In the genomic region with DNA sequence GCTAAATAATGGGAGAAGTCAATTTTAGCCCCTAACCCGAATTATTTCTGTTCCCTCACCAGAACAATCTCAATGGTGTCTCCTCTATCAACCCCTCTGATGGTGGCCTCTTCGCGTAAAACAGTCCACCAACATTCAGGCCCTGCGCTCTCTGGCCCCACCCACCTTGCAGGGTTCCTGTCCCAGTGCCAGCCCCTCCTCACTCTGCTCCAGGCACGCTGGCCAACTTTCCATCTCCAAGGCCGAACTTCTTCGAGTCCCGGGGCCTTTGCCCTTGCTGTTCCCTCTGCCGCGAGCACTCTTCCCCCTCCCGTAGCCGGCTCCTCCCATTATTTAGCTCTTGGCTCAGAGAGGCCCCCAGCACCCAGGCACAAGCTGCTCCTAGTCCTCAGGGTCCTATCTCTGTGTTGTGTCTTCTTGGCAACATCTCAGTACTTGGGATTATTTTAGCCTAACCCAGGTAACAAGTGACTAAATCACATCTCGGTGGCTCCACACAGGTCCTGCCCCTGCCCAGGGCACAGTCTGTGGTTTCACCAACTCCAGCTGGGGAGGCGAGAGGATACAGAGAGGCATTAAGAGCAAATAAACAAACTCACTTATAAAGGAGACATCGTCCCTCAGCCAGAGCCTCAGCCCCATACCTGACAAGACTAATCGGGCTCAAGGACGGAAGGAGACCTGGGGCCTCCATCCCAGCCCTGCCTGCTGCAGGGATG, we compare ENCODE assay signal across 14 cellular contexts. TPM values are rescaled to one million over a fixed set of nuclear protein-coding genes. Genes with fewer than 3 reads are reported as not detected.
A peak's percentile ranks its signal among the peaks of the same experiment; 100 is the strongest.
DNase-seq lines count a peak whose midpoint lies in the region; ATAC-seq, FAIRE-seq and TF ChIP-seq lines count a peak whose summit lies in the region.
"Had no signal": no experiment of that assay in that cellular context is flagged by ENCODE, and none has a peak within 500 bp of the region (broad histone marks: within the 10 kb centered on the region; RNA-seq: fewer than 3 reads in every experiment).

No MANE protein-coding gene starts in this region.

- peak overlapping the region; percentile 41 for H3K27ac Mint-ChIP-seq in activated CD4-positive, alpha-beta T cell treated with anti-CD3 and anti-CD28 coated beads, Interleukin-2, amount 10 ng/mL, durations not matched to agents 24 days and 14 days

- H3K9me3 ChIP-seq in mesenchymal stem cell (ENCODE audit: control insufficient read depth, low read length) (no peaks in the 10 kb centered on the region), aorta (ENCODE audit: control insufficient read depth, low read length) (no peaks in the 10 kb centered on the region)

- no peak overlapping the region for H3K4me3 Mint-ChIP-seq in activated CD4-positive, alpha-beta T cell treated with anti-CD3 and anti-CD28 coated beads, Interleukin-2, amount 10 ng/mL, durations not matched to agents 24 days and 14 days
- H3K4me3 Mint-ChIP-seq: activated T-cell treated with anti-CD3 and anti-CD28 coated beads, Interleukin-2, amount 50 U/mL, for 4 hours; CD8-positive, alpha-beta memory T cell; effector memory CD8-positive, alpha-beta T cell had no signal

- H3K23ac ChIP-seq in mesenchymal stem cell (ENCODE audit: low read length in 2 of 2) = no peak overlapping the region

- no peak overlapping the region for H2BK12ac ChIP-seq in mesenchymal stem cell (ENCODE audit: low read length in 2 of 2)

- no peak overlapping the region for H4K91ac ChIP-seq in mesenchymal stem cell (ENCODE audit: low read length)

- no peak overlapping the region for H3K4ac ChIP-seq in mesenchymal stem cell (ENCODE audit: low read depth in 1 of 2, low read length in 2 of 2)

- no peak overlapping the region for H2BK5ac ChIP-seq in mesenchymal stem cell (ENCODE audit: low read depth, low read length, poor library complexity, severe bottlenecking)

- H4K8ac ChIP-seq in mesenchymal stem cell (ENCODE audit: low read length) = peak overlapping the region; percentile 12

- no peak overlapping the region for H3K14ac ChIP-seq in mesenchymal stem cell (ENCODE audit: low read length in 2 of 2)

- H3K4me1 ChIP-seq in mesenchymal stem cell (ENCODE audit: control insufficient read depth, insufficient read depth, low read depth, low read length) (peaks cover 6% of the 10 kb centered on the region), aorta (ENCODE audit: control insufficient read depth in 1 of 2, insufficient read depth in 2 of 2, low read length in 2 of 2) (no peaks in the 10 kb centered on the region)
- H3K4me1 ChIP-seq: parathyroid adenoma had no signal

- H3K36me3 ChIP-seq in mesenchymal stem cell (ENCODE audit: control insufficient read depth in 1 of 2, insufficient read depth in 2 of 2, low read depth in 1 of 2, low read length in 2 of 2) (no peaks in the 10 kb centered on the region), aorta (ENCODE audit: control insufficient read depth in 1 of 2, insufficient read depth in 2 of 2, low read length in 1 of 2) (no peaks in the 10 kb centered on the region)

- H3K9ac ChIP-seq in mesenchymal stem cell (ENCODE audit: low read length) = no peak overlapping the region
- H3K9ac ChIP-seq: parathyroid adenoma had no signal

- H3K27me3 ChIP-seq in mesenchymal stem cell (ENCODE audit: control insufficient read depth in 1 of 2, insufficient read depth in 1 of 2, low read length in 2 of 2) = peaks cover 23 to 50% of the 10 kb centered on the region in 2 experiments
- no peaks in the 10 kb centered on the region for H3K27me3 ChIP-seq in aorta (ENCODE audit: control insufficient read depth in 1 of 2, insufficient read depth in 2 of 2, low read length in 1 of 2)

- H3K27me3 Mint-ChIP-seq in activated CD4-positive, alpha-beta T cell treated with anti-CD3 and anti-CD28 coated beads, Interleukin-2, amount 10 ng/mL, durations not matched to agents 24 days and 14 days = peaks cover 12% of the 10 kb centered on the region

- WGBS in mesenchymal stem cell = 76% methylated on average over 17 of the region's 17 CpGs
- WGBS in aorta, 2 donors = 68 to 71% methylated on average over 17 of the region's 17 CpGs

- H2AK5ac ChIP-seq in mesenchymal stem cell (ENCODE audit: low read length, severe bottlenecking) = no peak overlapping the region

- H3K4me3 ChIP-seq in coronary artery = peak overlapping the region; percentile 41
- H3K4me3 ChIP-seq in mesenchymal stem cell (ENCODE audit: insufficient read depth in 1 of 2, low read depth in 1 of 2, low read length in 2 of 2) = no peak overlapping the region
- no peak overlapping the region for H3K4me3 ChIP-seq in aorta (ENCODE audit: low read length in 2 of 2)

- H3K27ac ChIP-seq in coronary artery (no peak overlapping the region), mesenchymal stem cell (ENCODE audit: low read length, poor library complexity, severe bottlenecking) (no peak overlapping the region), aorta (ENCODE audit: low read depth in 1 of 2, low read length in 2 of 2) (no peak overlapping the region)
- H3K27ac ChIP-seq: HL-60, parathyroid adenoma had no signal

- intact Hi-C loops in activated CD4-positive, alpha-beta T cell treated with anti-CD3 and anti-CD28 coated beads, Interleukin-2, amount 10 ng/mL, durations not matched to agents 24 days and 14 days (cut with micrococcal nuclease) = loop anchor here (1.0 to 10.0 kb wide), 3 partner anchors 192 to 556 kb away; no protein-coding TSS in a partner anchor
- intact Hi-C loops in aorta (cut with DNase I) = loop anchor here in 1 of 2 donors (2.0 kb wide), 2 partner anchors 360 to 556 kb away; no protein-coding TSS in a partner anchor

- TF ChIP-seq POLR2A in GM12892 (IDR thresholded peaks at IDR 0.05; ENCODE audit: low read depth, low read length) = no peak

- H3K9me3 Mint-ChIP-seq in activated CD4-positive, alpha-beta T cell treated with anti-CD3 and anti-CD28 coated beads, Interleukin-2, amount 10 ng/mL, durations not matched to agents 24 days and 14 days = no peaks in the 10 kb centered on the region
- H3K9me3 Mint-ChIP-seq: activated T-cell treated with anti-CD3 and anti-CD28 coated beads, Interleukin-2, amount 50 U/mL, for 4 hours; CD8-positive, alpha-beta memory T cell; effector memory CD8-positive, alpha-beta T cell had no signal

- H2AFZ ChIP-seq in mesenchymal stem cell (ENCODE audit: low read depth, low read length) = no peak overlapping the region
- H2AFZ ChIP-seq: parathyroid adenoma had no signal

- ATAC-seq in aorta (ENCODE audit: low FRiP score) = peak; percentile 60
- no peak for ATAC-seq in HG03469 (IDR thresholded peaks at IDR 0.05; ENCODE audit: unreplicated experiment)

- FAIRE-seq in GM12892 (lab: Jason Lieb, UNC) = no peak
- FAIRE-seq: A204.1 had no signal

- H2BK120ac ChIP-seq in mesenchymal stem cell (ENCODE audit: low read depth, low read length) = no peak overlapping the region

- no peak for DNase-seq in activated CD4-positive, alpha-beta T cell treated with anti-CD3 and anti-CD28 coated beads, Interleukin-2, amount 10 ng/mL, durations not matched to agents 24 days and 14 days
- no peak for DNase-seq in activated CD4-positive, alpha-beta T cell treated with anti-CD3 and anti-CD28 coated beads, Interleukin-2, amount 50 U/mL, for 1 hour
- DNase-seq in coronary artery (ENCODE audit: low spot score) (no peak), mesenchymal stem cell (no peak), aorta (no peak), GM12892 (ENCODE audit: insufficient read length) (no peak), SK-N-DZ (ENCODE audit: low spot score) (no peak)

- no peaks in the 10 kb centered on the region for H3K79me1 ChIP-seq in mesenchymal stem cell (replicated peaks; ENCODE audit: low read length, poor library complexity, severe bottlenecking)

- H3K36me3 Mint-ChIP-seq in activated CD4-positive, alpha-beta T cell treated with anti-CD3 and anti-CD28 coated beads, Interleukin-2, amount 10 ng/mL, durations not matched to agents 24 days and 14 days (ENCODE audit: low read depth) = no peaks in the 10 kb centered on the region
- H3K36me3 Mint-ChIP-seq: CD8-positive, alpha-beta memory T cell had no signal

- TF ChIP-seq CTCF in coronary artery (IDR thresholded peaks at IDR 0.05) = no peak

- H2BK15ac ChIP-seq in mesenchymal stem cell (ENCODE audit: low read depth, poor library complexity, severe bottlenecking) = no peak overlapping the region

- H3K4me2 ChIP-seq in mesenchymal stem cell (ENCODE audit: low read length, poor library complexity, severe bottlenecking) = no peak overlapping the region

- no peak overlapping the region for H3K18ac ChIP-seq in mesenchymal stem cell (ENCODE audit: low read depth in 1 of 2, low read length in 2 of 2)

- peaks cover 3% of the 10 kb centered on the region for H3K4me1 Mint-ChIP-seq in activated CD4-positive, alpha-beta T cell treated with anti-CD3 and anti-CD28 coated beads, Interleukin-2, amount 10 ng/mL, durations not matched to agents 24 days and 14 days

RNA-seq across cellular contexts. Expression of a gene that starts 19.6 kb away (rescaled TPM):
- total RNA-seq in activated CD4-positive, alpha-beta T cell treated with anti-CD3 and anti-CD28 coated beads, Interleukin-2, amount 10 ng/mL, durations not matched to agents 24 days and 14 days = 22.5 TPM in 2 replicates
- 17.8 TPM for polyA plus RNA-seq in mesenchymal stem cell (2013, experiment 1 of 2)
- 17.1 TPM for polyA plus RNA-seq in mesenchymal stem cell (2013, experiment 2 of 2)
- 10 to 100 TPM; 76.1 to 84.7 TPM for total RNA-seq in aorta
- 10 to 100 TPM; 12.6 to 23.7 TPM for polyA plus RNA-seq in aorta
- polyA plus RNA-seq in GM12892 (2012; ENCODE audit: missing spikeins) = 11.1 TPM
- 13.8 and 17.7 TPM in 2 replicates for polyA plus RNA-seq in SK-N-DZ (2014; cell fraction: cytosol; rRNA removed)
- polyA plus RNA-seq in SK-N-DZ (2014; cell fraction: nucleus; rRNA removed) = 18.1 and 36.8 TPM in 2 replicates
